In genomic region chr20:3047486-3048419, GRCh38 we compare ENCODE assay signal across 11 cellular contexts. TPM values are rescaled to one million over a fixed set of nuclear protein-coding genes. Genes with fewer than 3 reads are reported as not detected.
DNase-seq lines count a peak whose midpoint lies in the region; ATAC-seq and TF ChIP-seq lines count a peak whose summit lies in the region.
"Had no signal": no experiment of that assay in that cellular context is flagged by ENCODE, and none has a peak within 500 bp of the region (broad histone marks: within the 10 kb centered on the region; RNA-seq: fewer than 3 reads in every experiment).

No MANE protein-coding gene starts in this region.

- H3K27ac ChIP-seq in OCI-LY1 (ENCODE audit: low read depth, low read length, poor library complexity, severe bottlenecking) (no peak overlapping the region), mammary epithelial cell (ENCODE audit: insufficient read depth, low read depth, low read length) (no peak overlapping the region)

- H3K79me2 ChIP-seq in OCI-LY1 (ENCODE audit: insufficient read depth, low read length) (peaks cover 5% of the 10 kb centered on the region; the same call in 1 of the 2 replicates), mammary epithelial cell (ENCODE audit: insufficient read depth, low read length) (peaks cover 26% of the 10 kb centered on the region)

- H3K36me3 ChIP-seq in OCI-LY1 (ENCODE audit: insufficient read depth, low read length) = peaks cover 34% of the 10 kb centered on the region
- H3K36me3 ChIP-seq in mammary epithelial cell (ENCODE audit: insufficient read depth, low read length) = peaks cover 16% of the 10 kb centered on the region

- H3K4me1 Mint-ChIP-seq in activated CD4-positive, alpha-beta T cell treated with anti-CD3 and anti-CD28 coated beads, Interleukin-2, amount 10 ng/mL, durations not matched to agents 24 days and 14 days = peaks cover 16% of the 10 kb centered on the region
- peaks cover 14% of the 10 kb centered on the region for H3K4me1 Mint-ChIP-seq in progenitor cell of endocrine pancreas (ENCODE audit: low read depth)

- H4K20me1 ChIP-seq in OCI-LY1 (ENCODE audit: insufficient read depth, low read length) (no peaks in the 10 kb centered on the region), mammary epithelial cell (ENCODE audit: insufficient read depth, low read length) (no peaks in the 10 kb centered on the region)

- H3K4me2 ChIP-seq in OCI-LY1 (ENCODE audit: low read length) (peak overlapping the region; percentile 86), mammary epithelial cell (ENCODE audit: insufficient read depth, low read depth, low read length) (peak overlapping the region; percentile 94)

- in situ Hi-C loops in mammary epithelial cell (cut with MboI; ENCODE audit: low sequenced_read_pairs in 2 of 2) = no loop called here

- intact Hi-C loops in activated CD4-positive, alpha-beta T cell treated with anti-CD3 and anti-CD28 coated beads, Interleukin-2, amount 10 ng/mL, durations not matched to agents 24 days and 14 days (cut with micrococcal nuclease) = no loop called here
- intact Hi-C loops in mammary epithelial cell (cut with micrococcal nuclease) = no loop called here

- peaks cover 6% of the 10 kb centered on the region for H3F3A ChIP-seq in OCI-LY1 (ENCODE audit: insufficient read depth, low read length)

- no peak for TF ChIP-seq CTCF in OCI-LY1 (IDR thresholded peaks at IDR 0.05; ENCODE audit: low read length)
- no peak for TF ChIP-seq CTCF in mammary epithelial cell (conservative IDR thresholded peaks at IDR 0.05 in 1 of 2, IDR thresholded peaks at IDR 0.05 in 1 of 2; ENCODE audit: extremely low read depth in 1 of 2, insufficient read depth in 1 of 2, low read depth in 1 of 2, low read length in 2 of 2)
- TF ChIP-seq CTCF in progenitor cell of endocrine pancreas (IDR thresholded peaks at IDR 0.05; ENCODE audit: unreplicated experiment) = no peak

- ATAC-seq in HG03439 (IDR thresholded peaks at IDR 0.05; ENCODE audit: unreplicated experiment) = no peak

- H2AFZ ChIP-seq in OCI-LY1 (ENCODE audit: low read length) (no peak overlapping the region), mammary epithelial cell (ENCODE audit: low read depth, low read length) (no peak overlapping the region)

- peak overlapping the region; percentile 81 for H3K4me3 ChIP-seq in OCI-LY1 (ENCODE audit: low read depth, low read length, poor library complexity, severe bottlenecking)
- H3K4me3 ChIP-seq in mammary epithelial cell (replicated peaks in 1 of 3; ENCODE audit: insufficient read depth in 1 of 3, low read depth in 2 of 3, low read length in 3 of 3) = no peak overlapping the region

- TSS peak; percentile 65 for BruUV-seq in mammary epithelial cell (replicated peaks; lab: Mats Ljungman, UMichigan)

- H3K9me3 ChIP-seq in OCI-LY1 (ENCODE audit: low read length) (no peaks in the 10 kb centered on the region), mammary epithelial cell (replicated peaks; ENCODE audit: insufficient read depth, low read length) (no peaks in the 10 kb centered on the region)
- H3K9me3 ChIP-seq: tibial artery had no signal

- CTCF ChIA-PET in mammary epithelial cell (lab: Charles Lee; ENCODE audit: low non-redundant PET) = no interaction called here

- no peaks in the 10 kb centered on the region for H3K9me2 ChIP-seq in OCI-LY1 (ENCODE audit: low read depth, low read length)

- H3K4me1 ChIP-seq in OCI-LY1 (ENCODE audit: insufficient read depth, low read length, severe bottlenecking) (peaks cover 19% of the 10 kb centered on the region), mammary epithelial cell (ENCODE audit: insufficient read depth, low read length) (peaks cover 8% of the 10 kb centered on the region)

- H3K9me3 Mint-ChIP-seq in activated CD4-positive, alpha-beta T cell treated with anti-CD3 and anti-CD28 coated beads, Interleukin-2, amount 10 ng/mL, durations not matched to agents 24 days and 14 days = no peaks in the 10 kb centered on the region
- H3K9me3 Mint-ChIP-seq in progenitor cell of endocrine pancreas (ENCODE audit: low read depth) = no peaks in the 10 kb centered on the region

- H3K9ac ChIP-seq in OCI-LY1 (ENCODE audit: low read length) (peak overlapping the region; percentile 73; the same call in 1 of the 2 replicates), mammary epithelial cell (ENCODE audit: insufficient read depth, low read length) (no peak overlapping the region)

- H3K27me3 ChIP-seq in OCI-LY1 (ENCODE audit: insufficient read depth, low read length) = no peaks in the 10 kb centered on the region
- H3K27me3 ChIP-seq in mammary epithelial cell (ENCODE audit: insufficient read depth, low read length) = no peaks in the 10 kb centered on the region
- H3K27me3 ChIP-seq: tibial artery had no signal

- H3K27ac Mint-ChIP-seq in activated CD4-positive, alpha-beta T cell treated with anti-CD3 and anti-CD28 coated beads, Interleukin-2, amount 10 ng/mL, durations not matched to agents 24 days and 14 days = peak overlapping the region; percentile 58
- H3K27ac Mint-ChIP-seq in progenitor cell of endocrine pancreas = no peak overlapping the region

- peaks cover 34% of the 10 kb centered on the region for H3K36me3 Mint-ChIP-seq in activated CD4-positive, alpha-beta T cell treated with anti-CD3 and anti-CD28 coated beads, Interleukin-2, amount 10 ng/mL, durations not matched to agents 24 days and 14 days (ENCODE audit: low read depth)
- H3K36me3 Mint-ChIP-seq in progenitor cell of endocrine pancreas (ENCODE audit: insufficient read depth) = peaks cover 13% of the 10 kb centered on the region

- dilution Hi-C loops in mammary epithelial cell (cut with HindIII; ENCODE audit: low sequenced_read_pairs) = no loop called here

- 78% methylated on average over 13 of the region's 14 CpGs for WGBS in mammary epithelial cell (ENCODE audit: low coverage, missing lambda C conversion rate)

- DNase-seq in activated CD4-positive, alpha-beta T cell treated with anti-CD3 and anti-CD28 coated beads, Interleukin-2, amount 10 ng/mL, durations not matched to agents 24 days and 14 days = peak; percentile 57
- DNase-seq in activated CD4-positive, alpha-beta T cell treated with anti-CD3 and anti-CD28 coated beads for 48 hours = no peak
- DNase-seq in mammary epithelial cell = no peak
- no peak for DNase-seq in progenitor cell of endocrine pancreas (ENCODE audit: low spot score, unreplicated experiment)
- no peak for DNase-seq in HuH-7 (ENCODE audit: low spot score)
- no peak for DNase-seq in stimulated activated CD8-positive, alpha-beta memory T cell treated with anti-CD3 and anti-CD28 coated beads, Interleukin-4, amount 100 ng/mL, for 48 hours
- DNase-seq: NCI-H446 treated with DMSO at 0.1 percent for 48 hours, tibial artery had no signal

- no peaks in the 10 kb centered on the region for H3K27me3 Mint-ChIP-seq in activated CD4-positive, alpha-beta T cell treated with anti-CD3 and anti-CD28 coated beads, Interleukin-2, amount 10 ng/mL, durations not matched to agents 24 days and 14 days
- no peaks in the 10 kb centered on the region for H3K27me3 Mint-ChIP-seq in progenitor cell of endocrine pancreas

- peak overlapping the region; percentile 93 for H3K4me3 Mint-ChIP-seq in activated CD4-positive, alpha-beta T cell treated with anti-CD3 and anti-CD28 coated beads, Interleukin-2, amount 10 ng/mL, durations not matched to agents 24 days and 14 days
- H3K4me3 Mint-ChIP-seq in progenitor cell of endocrine pancreas (ENCODE audit: low read depth) = peak overlapping the region; percentile 89

RNA-seq across cellular contexts. Expression of gene MRPS26, which starts 1.9 kb away (rescaled TPM):
- 123 and 130 TPM in 2 replicates for total RNA-seq in activated CD4-positive, alpha-beta T cell treated with anti-CD3 and anti-CD28 coated beads, Interleukin-2, amount 10 ng/mL, durations not matched to agents 24 days and 14 days
- total RNA-seq in mammary epithelial cell (10 to 100 TPM; 25.3 to 54.7 TPM), progenitor cell of endocrine pancreas (74.3 and 75.1 TPM in 2 replicates)
- polyA plus RNA-seq in mammary epithelial cell = 55.9 TPM
- polyA minus RNA-seq in mammary epithelial cell = 3.5 TPM

RNA-seq across cellular contexts. Expression of gene GNRH2, which starts 4.3 kb away (rescaled TPM):
- total RNA-seq in activated CD4-positive, alpha-beta T cell treated with anti-CD3 and anti-CD28 coated beads, Interleukin-2, amount 10 ng/mL, durations not matched to agents 24 days and 14 days = 1.7 and 2.7 TPM in 2 replicates
- under 1 TPM in 1 of 2 donors, not detected in 1; 0.42 TPM for total RNA-seq in mammary epithelial cell
- polyA plus RNA-seq in mammary epithelial cell = not detected
- not detected for polyA minus RNA-seq in mammary epithelial cell
- total RNA-seq in progenitor cell of endocrine pancreas = 2.7 TPM in 2 replicates
- total RNA-seq: omental fat pad had no signal

RNA-seq across cellular contexts. Expression of gene OXT, which starts 23.7 kb away (rescaled TPM):
- 0.73 TPM in 1 of 2 replicates, not detected in the other for total RNA-seq in activated CD4-positive, alpha-beta T cell treated with anti-CD3 and anti-CD28 coated beads, Interleukin-2, amount 10 ng/mL, durations not matched to agents 24 days and 14 days
- total RNA-seq in mammary epithelial cell (not detected), progenitor cell of endocrine pancreas (not detected in 2 replicates)
- polyA plus RNA-seq in mammary epithelial cell = not detected
- not detected for polyA minus RNA-seq in mammary epithelial cell
- total RNA-seq: omental fat pad had no signal

RNA-seq across cellular contexts. Expression of gene AVP, which starts 36.8 kb away (rescaled TPM):
- not detected in 2 replicates for total RNA-seq in activated CD4-positive, alpha-beta T cell treated with anti-CD3 and anti-CD28 coated beads, Interleukin-2, amount 10 ng/mL, durations not matched to agents 24 days and 14 days
- total RNA-seq in mammary epithelial cell (not detected), progenitor cell of endocrine pancreas (not detected in 2 replicates)
- polyA plus RNA-seq in mammary epithelial cell = not detected
- not detected for polyA minus RNA-seq in mammary epithelial cell
- total RNA-seq: omental fat pad had no signal
